ENCODE assay signal across 28 cellular contexts in the genomic region with DNA sequence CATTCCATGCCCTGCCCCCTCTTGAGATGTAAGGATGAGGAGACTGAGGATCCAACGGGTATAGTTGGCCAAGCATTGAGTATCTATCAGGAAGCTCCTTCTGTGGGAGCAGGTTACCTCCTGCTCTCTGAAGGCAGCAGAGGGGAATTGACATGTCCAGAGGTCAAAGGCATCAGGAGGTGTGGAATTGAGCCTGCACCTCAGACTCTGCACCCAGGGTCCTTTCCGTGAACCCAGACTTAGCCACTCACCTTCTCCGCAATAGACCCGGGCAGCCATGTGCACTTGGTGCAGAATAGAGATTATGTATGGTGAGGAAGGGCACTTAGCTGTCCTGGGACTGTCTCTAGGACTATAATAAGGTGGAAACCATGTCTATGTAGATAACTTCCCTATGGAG.
"Had no signal": no experiment of that assay in that cellular context is flagged by ENCODE, and none has a peak within 500 bp of the region (broad histone marks: within the 10 kb centered on the region; RNA-seq: fewer than 3 reads in every experiment).

No MANE protein-coding gene starts in this region.

- ATAC-seq: heart left ventricle; left colon; left lung; lower lobe of right lung; natural killer cell; pancreas; right cardiac atrium; stimulated activated memory B cell treated with anti-CD40 and anti-IgM and Interleukin-4, amounts not matched to agents 10 μg/mL and 1 μg/mL and 100 μg/mL, for 72 hours; stimulated activated naive CD8-positive, alpha-beta T cell treated with anti-CD3 and anti-CD28 coated beads, Interleukin-15, amount 100 ng/mL, for 72 hours had no signal

- H3K36me3 ChIP-seq: left lung, lower lobe of right lung, pancreas, prostate gland, sigmoid colon, tibial nerve, upper lobe of left lung had no signal

- DNase-seq: heart left ventricle; hypothalamus; immature natural killer cell; kidney; left colon; left lung; lower lobe of right lung; mammary epithelial cell; mesenchymal stem cell; naive B cell; natural killer cell; pancreas; posterior cingulate gyrus; retina; right cardiac atrium; sigmoid colon; stimulated activated CD4-positive, alpha-beta T cell treated with anti-CD3 and anti-CD28 coated beads, Interleukin-1b, Interleukin-23, amount 100 ng/mL, for 48 hours; stimulated activated CD4-positive, alpha-beta T cell treated with anti-CD3 and anti-CD28 coated beads, Interleukin-2, amount 100 ng/mL, for 48 hours; stimulated activated CD4-positive, alpha-beta T cell treated with anti-CD3 and anti-CD28 coated beads, Interleukin-4, amount 100 ng/mL, for 4 hours; stimulated activated CD8-positive, alpha-beta memory T cell treated with anti-CD3 and anti-CD28 coated beads, Interleukin-4, amount 100 ng/mL, for 48 hours; stimulated activated naive CD4-positive, alpha-beta T cell treated with Interleukin-2 at 50 U/mL for 16 hours; stimulated activated naive CD8-positive, alpha-beta T cell treated with anti-CD3 and anti-CD28 coated beads, Interleukin-15, amount 100 ng/mL, for 72 hours; substantia nigra; upper lobe of left lung had no signal

- H3K9me3 ChIP-seq: heart left ventricle, left lung, lower lobe of right lung, pancreas, prostate gland, sigmoid colon, tibial nerve, upper lobe of left lung had no signal

- H3K4me1 ChIP-seq: lower lobe of right lung, pancreas, prostate gland, upper lobe of left lung had no signal

- H3K4me2 ChIP-seq: smooth muscle cell had no signal

- H3K27me3 ChIP-seq: heart left ventricle, left lung, pancreas, sigmoid colon, tibial nerve, upper lobe of left lung had no signal

- H3K27ac ChIP-seq: heart left ventricle, left lung, lower lobe of right lung, pancreas, prostate gland, sigmoid colon, upper lobe of left lung had no signal

- H3K4me3 ChIP-seq: heart left ventricle, left lung, lower lobe of right lung, pancreas, prostate gland, sigmoid colon, smooth muscle cell, tibial nerve, upper lobe of left lung had no signal
